ENCODE assay signal across 16 cellular contexts in the genomic region with DNA sequence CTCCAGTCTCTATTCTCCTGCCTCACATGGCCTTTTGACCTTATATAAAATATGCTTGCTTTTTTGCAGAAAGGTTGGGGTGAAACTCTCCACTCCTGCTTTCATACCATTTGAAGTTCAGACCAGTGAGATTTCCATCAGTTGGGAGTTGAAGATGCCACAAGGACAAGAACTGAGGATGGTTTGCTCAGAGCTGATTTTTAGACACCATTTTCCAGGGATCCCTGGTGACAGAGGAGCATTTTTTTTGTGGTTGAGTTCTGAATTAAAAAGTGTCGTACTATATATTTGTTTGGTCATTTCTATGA. TPM values are rescaled to one million over a fixed set of nuclear protein-coding genes. Genes with fewer than 3 reads are reported as not detected.
A peak's percentile ranks its signal among the peaks of the same experiment; 100 is the strongest.
DNase-seq lines count a peak whose midpoint lies in the region; ATAC-seq, FAIRE-seq and TF ChIP-seq lines count a peak whose summit lies in the region.
"Had no signal": no experiment of that assay in that cellular context is flagged by ENCODE, and none has a peak within 500 bp of the region (broad histone marks: within the 10 kb centered on the region; RNA-seq: fewer than 3 reads in every experiment).

No MANE protein-coding gene starts in this region.

- FAIRE-seq in urothelium cell line (lab: Jason Lieb, UNC): no peak

- WGBS in gastroesophageal sphincter (ENCODE audit: low coverage in 1 of 2), 2 donors: 0 to 27% methylated on average over 1 of the region's 1 CpG
- WGBS in psoas muscle, 3 donors: 53 to 67% (median 56%) methylated on average over 1 of the region's 1 CpG

- H3K36me3 ChIP-seq in left ventricle myocardium inferior: no peaks in the 10 kb centered on the region
- no peaks in the 10 kb centered on the region for H3K36me3 ChIP-seq in gastroesophageal sphincter
- no peaks in the 10 kb centered on the region for H3K36me3 ChIP-seq in psoas muscle (ENCODE audit: insufficient read depth in 1 of 2, low read depth in 1 of 2)
- H3K36me3 ChIP-seq: adrenal gland had no signal

- H3K27ac ChIP-seq in left ventricle myocardium inferior (replicated peaks) (peak overlapping the region; percentile 88), gastroesophageal sphincter (peak overlapping the region in 3 of 4 donors; percentile 62 to 88 (median 64)), psoas muscle (peak overlapping the region; percentile 65)

- H3K27me3 ChIP-seq in left ventricle myocardium inferior (ENCODE audit: low read depth) (no peaks in the 10 kb centered on the region), gastroesophageal sphincter (no peaks in the 10 kb centered on the region), psoas muscle (ENCODE audit: insufficient read depth in 3 of 3, low read length in 2 of 3) (no peaks in the 10 kb centered on the region)
- H3K27me3 ChIP-seq: adrenal gland had no signal

- TF ChIP-seq POLR2A in gastroesophageal sphincter (IDR thresholded peaks at IDR 0.05): no peak

- H3K4me3 ChIP-seq in left ventricle myocardium inferior (no peak overlapping the region), gastroesophageal sphincter (no peak overlapping the region), psoas muscle (no peak overlapping the region)
- H3K4me3 ChIP-seq: adrenal gland had no signal

- TF ChIP-seq CTCF in left ventricle myocardium inferior (IDR thresholded peaks at IDR 0.05; ENCODE audit: borderline replicate concordance) (no peak), gastroesophageal sphincter (IDR thresholded peaks at IDR 0.05) (no peak), psoas muscle (IDR thresholded peaks at IDR 0.05) (no peak), GM13977 (IDR thresholded peaks at IDR 0.05; ENCODE audit: extremely low read depth, insufficient read depth, missing control alignments) (no peak)

- H3K4me1 ChIP-seq in left ventricle myocardium inferior (peaks cover 53% of the 10 kb centered on the region), gastroesophageal sphincter (peaks cover 8 to 30% (median 16%) of the 10 kb centered on the region in 3 donors), psoas muscle (peaks cover 18% of the 10 kb centered on the region)
- H3K4me1 ChIP-seq: adrenal gland had no signal

- intact Hi-C loops in left ventricle myocardium inferior (cut with micrococcal nuclease) (no loop called here), cardiac septum (cut with DNase I) (no loop called here), psoas muscle (cut with DNase I) (no loop called here)

- in situ Hi-C loops in GM13977 (cut with MboI; ENCODE audit: low pct_unique_long_range_greater_than_20kb, low sequenced_read_pairs, unreplicated experiment): no loop called here

- no peak for DNase-seq in left ventricle myocardium inferior
- DNase-seq in cardiac septum (ENCODE audit: low spot score): no peak
- DNase-seq in psoas muscle: no peak
- no peak for DNase-seq in GM13977 (ENCODE audit: low spot score)
- no peak for DNase-seq in urothelium cell line (ENCODE audit: low spot score)
- no peak for DNase-seq in SHP77 (lab: John Stamatoyannopoulos, UW)
- DNase-seq: adrenal gland; DMS 273 treated with DMSO at 0.1 percent for 48 hours; effector CD8-positive, alpha-beta T cell; glutamatergic neuron; Kasumi-1; NCI-H82; posterior cingulate gyrus; stimulated activated naive CD8-positive, alpha-beta T cell treated with anti-CD3 and anti-CD28 coated beads, Interleukin-15, amount 100 ng/mL, for 72 hours had no signal

- ATAC-seq in gastroesophageal sphincter (no peak), psoas muscle (no peak), HG02870 (IDR thresholded peaks at IDR 0.05; ENCODE audit: unreplicated experiment) (no peak)
- ATAC-seq: stimulated activated naive CD8-positive, alpha-beta T cell treated with anti-CD3 and anti-CD28 coated beads, Interleukin-15, amount 100 ng/mL, for 72 hours had no signal

- peaks cover 10% of the 10 kb centered on the region for H3K9me3 ChIP-seq in left ventricle myocardium inferior (replicated peaks)
- peaks cover 0 to 8% (median 0%) of the 10 kb centered on the region in 3 donors for H3K9me3 ChIP-seq in gastroesophageal sphincter
- H3K9me3 ChIP-seq in psoas muscle: no peaks in the 10 kb centered on the region
- H3K9me3 ChIP-seq: adrenal gland had no signal

- TF ChIP-seq EP300 in gastroesophageal sphincter (IDR thresholded peaks at IDR 0.05): no peak

RNA-seq across cellular contexts. Expression of gene TM4SF1, which starts 8.8 kb away (rescaled TPM):
- 103 TPM for total RNA-seq in left ventricle myocardium inferior
- 84.7 TPM for total RNA-seq in cardiac septum
- 100 to 1,000 TPM in 1 of 4 donors, 10 to 100 TPM in 3; 20.9 to 128 (median 71.9) TPM for total RNA-seq in gastroesophageal sphincter
- total RNA-seq in psoas muscle: 10 to 100 TPM; 32.9 to 61.1 (median 51.3) TPM
- 10 to 100 TPM; 30.7 to 52.8 (median 44.2) TPM for polyA plus RNA-seq in psoas muscle

RNA-seq across cellular contexts. Expression of gene TM4SF18, which starts 52.8 kb away (rescaled TPM):
- total RNA-seq in left ventricle myocardium inferior (11.2 TPM), cardiac septum (4.1 TPM), gastroesophageal sphincter (10 to 100 TPM in 1 of 4 donors, 1 to 10 TPM in 3; 1.7 to 10.2 (median 7.1) TPM), psoas muscle (1 to 10 TPM; 1.8 to 7.7 (median 4.5) TPM)
- polyA plus RNA-seq in psoas muscle: 1 to 10 TPM; 2.7 to 4.6 (median 3.4) TPM
